37 cellular contexts compared by ENCODE assay signal in genomic region chr11:13045734-13046133, GRCh38. TPM values are rescaled to one million over a fixed set of nuclear protein-coding genes. Genes with fewer than 3 reads are reported as not detected.
"Had no signal": no experiment of that assay in that cellular context is flagged by ENCODE, and none has a peak within 500 bp of the region (broad histone marks: within the 10 kb centered on the region; RNA-seq: fewer than 3 reads in every experiment).

No MANE protein-coding gene starts in this region.

- H3K9me3 ChIP-seq: adrenal gland, body of pancreas, esophagus squamous epithelium had no signal

- H3K27ac ChIP-seq: adrenal gland, body of pancreas, coronary artery, dorsolateral prefrontal cortex, esophagus squamous epithelium, WERI-Rb-1 had no signal

- H3K27ac Mint-ChIP-seq: activated B cell treated with CpG ODN at 0.5 μM for 24 hours; activated CD4-positive, alpha-beta memory T cell treated with anti-CD3 and anti-CD28 coated beads for 36 hours; activated CD4-positive, alpha-beta T cell treated with anti-CD3 and anti-CD28 coated beads for 36 hours; activated CD4-positive, alpha-beta T cell treated with anti-CD3 and anti-CD28 coated beads, Interleukin-2, amount 10 ng/mL, durations not matched to agents 24 days and 14 days; activated CD8-positive, alpha-beta memory T cell treated with anti-CD3 and anti-CD28 coated beads, Interleukin-2, amount 10 ng/mL, durations not matched to agents 7 days and 5 days; activated CD8-positive, alpha-beta T cell treated with anti-CD3 and anti-CD28 coated beads, Interleukin-2, amount 10 ng/mL, durations not matched to agents 7 days and 5 days; activated naive CD4-positive, alpha-beta T cell treated with anti-CD3 and anti-CD28 coated beads for 36 hours; activated naive CD4-positive, alpha-beta T cell treated with anti-CD3 and anti-CD28 coated beads, Interleukin-2, amount 50 U/mL, for 24 hours; activated naive CD8-positive, alpha-beta T cell treated with anti-CD3 and anti-CD28 coated beads for 36 hours; activated naive CD8-positive, alpha-beta T cell treated with anti-CD3 and anti-CD28 coated beads, Interleukin-2, amount 50 U/mL, for 24 hours; activated T-helper 1 cell treated with anti-CD3 and anti-CD28 coated beads, Interleukin-12 subunit alpha, Interleukin-12 subunit beta, Interleukin-2, Interleukin-4 antibody, amounts not matched to agents 30 ng/mL and 10 ng/mL and 1 ng/mL, durations not matched to agents 14 hours and 24 hours and 36 hours; activated T-helper 2 cell treated with anti-CD3 and anti-CD28 coated beads, Interferon-gamma antibody, Interleukin-2, Interleukin-4, amounts not matched to agents 10 μg/mL and 5 μg/mL and 100 μg/mL, durations not matched to agents 14 hours and 24 hours and 36 hours; dendritic cell treated with granulocyte-macrophage colony-stimulating factor and Interleukin-4, amounts not matched to agents 40 ng/mL and 50 ng/mL, for 4 days; endodermal cell; T-helper 17 cell; T-helper 2 cell treated with Interferon-gamma antibody and Interleukin-4, amounts not matched to agents 5 μg/mL and 100 μg/mL, for 36 hours had no signal

- H3K36me3 ChIP-seq: adrenal gland, esophagus squamous epithelium, WERI-Rb-1 had no signal

- ATAC-seq: activated CD4-positive, alpha-beta T cell treated with anti-CD3 and anti-CD28 coated beads for 36 hours; activated CD4-positive, CD25-positive, alpha-beta regulatory T cell treated with anti-CD3 and anti-CD28 coated beads, Interleukin-2, amount 50 U/mL, for 24 hours; activated CD8-positive, alpha-beta memory T cell treated with anti-CD3 and anti-CD28 coated beads, Interleukin-2, amount 10 ng/mL, durations not matched to agents 7 days and 5 days; activated CD8-positive, alpha-beta T cell treated with anti-CD3 and anti-CD28 coated beads, Interleukin-2, amount 10 ng/mL, durations not matched to agents 7 days and 5 days; activated naive CD8-positive, alpha-beta T cell treated with anti-CD3 and anti-CD28 coated beads, Interleukin-2, amount 50 U/mL, for 24 hours; body of pancreas; T-helper 17 cell had no signal

- DNase-seq: activated B cell treated with CpG ODN at 0.5 μM for 24 hours; activated CD4-positive, alpha-beta memory T cell treated with anti-CD3 and anti-CD28 coated beads for 36 hours; activated CD4-positive, alpha-beta T cell treated with anti-CD3 and anti-CD28 coated beads for 36 hours; activated CD4-positive, alpha-beta T cell treated with anti-CD3 and anti-CD28 coated beads, Interleukin-2, amount 10 ng/mL, durations not matched to agents 24 days and 14 days; activated CD8-positive, alpha-beta memory T cell treated with anti-CD3 and anti-CD28 coated beads, Interleukin-2, amount 10 ng/mL, durations not matched to agents 7 days and 5 days; activated CD8-positive, alpha-beta memory T cell treated with anti-CD3 and anti-CD28 coated beads, Interleukin-2, amount 50 U/mL, for 4 hours; activated CD8-positive, alpha-beta T cell treated with anti-CD3 and anti-CD28 coated beads, Interleukin-2, amount 10 ng/mL, durations not matched to agents 7 days and 5 days; activated effector memory CD4-positive, alpha-beta T cell treated with anti-CD3 and anti-CD28 coated beads, Interleukin-2, amount 50 U/mL, for 16 hours; activated naive CD4-positive, alpha-beta T cell treated with anti-CD3 and anti-CD28 coated beads for 36 hours; activated naive CD8-positive, alpha-beta T cell treated with anti-CD3 and anti-CD28 coated beads for 36 hours; activated naive CD8-positive, alpha-beta T cell treated with anti-CD3 and anti-CD28 coated beads, Interleukin-2, amount 50 U/mL, for 24 hours; activated T-cell treated with anti-CD3 and anti-CD28 coated beads, Interleukin-2, amount 50 U/mL, for 1 hour; activated T-cell treated with anti-CD3 and anti-CD28 coated beads, Interleukin-2, amount 50 U/mL, for 48 hours; adrenal gland; amygdala; aorta; body of pancreas; effector memory CD4-positive, alpha-beta T cell; endodermal cell; esophagus squamous epithelium; foreskin melanocyte; head of caudate nucleus; T-helper 1 cell; T-helper 17 cell; T1000; WERI-Rb-1 had no signal

- H3K27me3 ChIP-seq: body of pancreas, dorsolateral prefrontal cortex had no signal

- H3K4me1 Mint-ChIP-seq: activated B cell treated with CpG ODN at 0.5 μM for 24 hours; activated CD4-positive, alpha-beta T cell treated with anti-CD3 and anti-CD28 coated beads for 36 hours; activated CD4-positive, alpha-beta T cell treated with anti-CD3 and anti-CD28 coated beads, Interleukin-2, amount 10 ng/mL, durations not matched to agents 24 days and 14 days; activated CD8-positive, alpha-beta memory T cell treated with anti-CD3 and anti-CD28 coated beads, Interleukin-2, amount 10 ng/mL, durations not matched to agents 7 days and 5 days; activated naive CD4-positive, alpha-beta T cell treated with anti-CD3 and anti-CD28 coated beads, Interleukin-2, amount 50 U/mL, for 24 hours; activated naive CD8-positive, alpha-beta T cell treated with anti-CD3 and anti-CD28 coated beads for 36 hours; activated naive CD8-positive, alpha-beta T cell treated with anti-CD3 and anti-CD28 coated beads, Interleukin-2, amount 50 U/mL, for 24 hours had no signal

- H3K36me3 Mint-ChIP-seq: activated CD4-positive, alpha-beta memory T cell treated with anti-CD3 and anti-CD28 coated beads for 36 hours; activated CD8-positive, alpha-beta memory T cell treated with anti-CD3 and anti-CD28 coated beads, Interleukin-2, amount 10 ng/mL, durations not matched to agents 7 days and 5 days; activated naive CD4-positive, alpha-beta T cell treated with anti-CD3 and anti-CD28 coated beads, Interleukin-2, amount 50 U/mL, for 24 hours; activated naive CD8-positive, alpha-beta T cell treated with anti-CD3 and anti-CD28 coated beads for 36 hours had no signal

- H3K4me1 ChIP-seq: adrenal gland had no signal

- H3K9me3 Mint-ChIP-seq: activated CD4-positive, alpha-beta memory T cell treated with anti-CD3 and anti-CD28 coated beads for 36 hours; activated CD4-positive, alpha-beta T cell treated with anti-CD3 and anti-CD28 coated beads, Interleukin-2, amount 10 ng/mL, durations not matched to agents 24 days and 14 days; activated naive CD4-positive, alpha-beta T cell treated with anti-CD3 and anti-CD28 coated beads for 36 hours; activated naive CD4-positive, alpha-beta T cell treated with anti-CD3 and anti-CD28 coated beads, Interleukin-2, amount 50 U/mL, for 24 hours; activated naive CD8-positive, alpha-beta T cell treated with anti-CD3 and anti-CD28 coated beads for 36 hours; activated naive CD8-positive, alpha-beta T cell treated with anti-CD3 and anti-CD28 coated beads, Interleukin-2, amount 50 U/mL, for 24 hours; activated T-helper 1 cell treated with anti-CD3 and anti-CD28 coated beads, Interleukin-12 subunit alpha, Interleukin-12 subunit beta, Interleukin-2, Interleukin-4 antibody, amounts not matched to agents 30 ng/mL and 10 ng/mL and 1 ng/mL, durations not matched to agents 14 hours and 24 hours and 36 hours; activated T-helper 2 cell treated with anti-CD3 and anti-CD28 coated beads, Interferon-gamma antibody, Interleukin-2, Interleukin-4, amounts not matched to agents 10 μg/mL and 5 μg/mL and 100 μg/mL, durations not matched to agents 14 hours and 24 hours and 36 hours; dendritic cell treated with granulocyte-macrophage colony-stimulating factor and Interleukin-4, amounts not matched to agents 40 ng/mL and 50 ng/mL, for 4 days; T-helper 2 cell treated with Interferon-gamma antibody and Interleukin-4, amounts not matched to agents 5 μg/mL and 100 μg/mL, for 36 hours had no signal

- H3K4me3 ChIP-seq: adrenal gland, body of pancreas, coronary artery, dorsolateral prefrontal cortex, esophagus squamous epithelium had no signal

- H3K4me3 Mint-ChIP-seq: activated B cell treated with CpG ODN at 0.5 μM for 24 hours; activated CD4-positive, alpha-beta memory T cell treated with anti-CD3 and anti-CD28 coated beads for 36 hours; activated CD4-positive, alpha-beta T cell treated with anti-CD3 and anti-CD28 coated beads for 36 hours; activated CD4-positive, alpha-beta T cell treated with anti-CD3 and anti-CD28 coated beads, Interleukin-2, amount 10 ng/mL, durations not matched to agents 24 days and 14 days; activated CD8-positive, alpha-beta memory T cell treated with anti-CD3 and anti-CD28 coated beads, Interleukin-2, amount 10 ng/mL, durations not matched to agents 7 days and 5 days; activated CD8-positive, alpha-beta T cell treated with anti-CD3 and anti-CD28 coated beads, Interleukin-2, amount 10 ng/mL, durations not matched to agents 7 days and 5 days; activated naive CD4-positive, alpha-beta T cell treated with anti-CD3 and anti-CD28 coated beads for 36 hours; activated naive CD4-positive, alpha-beta T cell treated with anti-CD3 and anti-CD28 coated beads, Interleukin-2, amount 50 U/mL, for 24 hours; activated naive CD8-positive, alpha-beta T cell treated with anti-CD3 and anti-CD28 coated beads for 36 hours; activated naive CD8-positive, alpha-beta T cell treated with anti-CD3 and anti-CD28 coated beads, Interleukin-2, amount 50 U/mL, for 24 hours; activated T-helper 1 cell treated with anti-CD3 and anti-CD28 coated beads, Interleukin-12 subunit alpha, Interleukin-12 subunit beta, Interleukin-2, Interleukin-4 antibody, amounts not matched to agents 30 ng/mL and 10 ng/mL and 1 ng/mL, durations not matched to agents 14 hours and 24 hours and 36 hours; dendritic cell treated with granulocyte-macrophage colony-stimulating factor and Interleukin-4, amounts not matched to agents 40 ng/mL and 50 ng/mL, for 4 days; endodermal cell; T-helper 17 cell; T-helper 2 cell treated with Interferon-gamma antibody and Interleukin-4, amounts not matched to agents 5 μg/mL and 100 μg/mL, for 36 hours had no signal

RNA-seq across cellular contexts. Expression of gene RASSF10, which starts 36.6 kb away (rescaled TPM):
- total RNA-seq: activated B cell treated with CpG ODN at 0.5 μM for 24 hours; activated CD4-positive, alpha-beta memory T cell treated with anti-CD3 and anti-CD28 coated beads for 36 hours; activated CD4-positive, alpha-beta T cell treated with anti-CD3 and anti-CD28 coated beads for 36 hours; activated CD4-positive, alpha-beta T cell treated with anti-CD3 and anti-CD28 coated beads, Interleukin-2, amount 10 ng/mL, durations not matched to agents 24 days and 14 days; activated CD8-positive, alpha-beta memory T cell treated with anti-CD3 and anti-CD28 coated beads for 36 hours; activated CD8-positive, alpha-beta memory T cell treated with anti-CD3 and anti-CD28 coated beads, Interleukin-2, amount 10 ng/mL, durations not matched to agents 7 days and 5 days; activated CD8-positive, alpha-beta T cell treated with anti-CD3 and anti-CD28 coated beads, Interleukin-2, amount 10 ng/mL, durations not matched to agents 7 days and 5 days; activated naive CD4-positive, alpha-beta T cell treated with anti-CD3 and anti-CD28 coated beads for 36 hours; activated naive CD8-positive, alpha-beta T cell treated with anti-CD3 and anti-CD28 coated beads for 36 hours; activated T-helper 1 cell treated with anti-CD3 and anti-CD28 coated beads, Interleukin-12 subunit alpha, Interleukin-12 subunit beta, Interleukin-2, Interleukin-4 antibody, amounts not matched to agents 30 ng/mL and 10 ng/mL and 1 ng/mL, durations not matched to agents 14 hours and 24 hours and 36 hours; activated T-helper 2 cell treated with anti-CD3 and anti-CD28 coated beads, Interferon-gamma antibody, Interleukin-2, Interleukin-4, amounts not matched to agents 10 μg/mL and 5 μg/mL and 100 μg/mL, durations not matched to agents 14 hours and 24 hours and 36 hours; adrenal gland; body of pancreas; fibroblast of lung; fibroblast of villous mesenchyme; T-helper 17 cell had no signal
- polyA plus RNA-seq: aorta, fibroblast of lung had no signal
